In the genomic region with DNA sequence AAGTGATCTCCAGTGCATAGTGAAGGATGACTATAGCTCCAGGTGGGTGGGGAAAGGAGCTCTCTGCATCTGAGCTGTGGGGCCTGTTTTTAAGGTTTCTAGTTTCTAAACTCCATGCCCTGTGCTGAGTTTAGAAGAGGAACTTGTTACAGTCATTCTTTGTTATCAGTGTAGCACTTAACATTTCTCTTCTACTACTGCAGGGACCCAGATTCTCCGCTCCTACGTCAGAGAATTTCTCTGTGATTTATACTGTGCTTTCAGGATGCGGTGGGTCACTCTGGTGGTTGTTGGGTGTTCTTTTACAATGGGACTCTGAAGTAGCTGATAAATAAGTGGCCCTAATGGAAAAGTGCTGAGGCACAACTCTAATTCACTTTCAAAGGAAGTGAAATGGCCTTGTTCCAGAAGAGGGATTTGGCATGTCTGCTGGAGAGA, we compare ENCODE assay signal across 22 cellular contexts.
A peak's percentile ranks its signal among the peaks of the same experiment; 100 is the strongest.
DNase-seq lines count a peak whose midpoint lies in the region; ATAC-seq, FAIRE-seq and TF ChIP-seq lines count a peak whose summit lies in the region.
"Had no signal": no experiment of that assay in that cellular context is flagged by ENCODE, and none has a peak within 500 bp of the region (broad histone marks: within the 10 kb centered on the region; RNA-seq: fewer than 3 reads in every experiment).

No MANE protein-coding gene starts in this region.

- no peak overlapping the region for H3K4me3 ChIP-seq in liver (ENCODE audit: low read depth in 1 of 3, low read length in 3 of 3)
- H3K4me3 ChIP-seq in HepG2 (replicated peaks in 1 of 3; ENCODE audit: insufficient read depth in 1 of 3, low read depth in 2 of 3, low read length in 3 of 3): no peak overlapping the region
- no peak overlapping the region for H3K4me3 ChIP-seq in heart left ventricle
- no peak overlapping the region for H3K4me3 ChIP-seq in lung
- H3K4me3 ChIP-seq: body of pancreas had no signal

- H3K36me3 ChIP-seq in liver (ENCODE audit: control insufficient read depth in 4 of 4, insufficient read depth in 3 of 4, low read depth in 1 of 4, low read length in 3 of 4): peaks cover 0 to 2% (median 0%) of the 10 kb centered on the region in 4 donors
- H3K36me3 ChIP-seq in HepG2 (replicated peaks in 1 of 2; ENCODE audit: control insufficient read depth in 1 of 2, insufficient read depth in 2 of 2, low read length in 2 of 2): no peaks in the 10 kb centered on the region
- H3K36me3 ChIP-seq in heart left ventricle: peaks cover 0 to 64% (median 18%) of the 10 kb centered on the region in 9 donors
- H3K36me3 ChIP-seq in lung (ENCODE audit: control insufficient read depth in 2 of 2, insufficient read depth in 2 of 2, low read length in 2 of 2): peaks cover 0 to 19% of the 10 kb centered on the region in 2 donors

- H3K4me1 ChIP-seq in liver (ENCODE audit: control insufficient read depth in 4 of 4, insufficient read depth in 4 of 4, low read length in 3 of 4): no peaks in the 10 kb centered on the region
- H3K4me1 ChIP-seq in HepG2 (ENCODE audit: insufficient read depth, low read length): no peaks in the 10 kb centered on the region
- peaks cover 0 to 51% (median 29%) of the 10 kb centered on the region in 12 donors for H3K4me1 ChIP-seq in heart left ventricle
- H3K4me1 ChIP-seq in lung (ENCODE audit: control insufficient read depth in 2 of 2, insufficient read depth in 2 of 2, low read length in 2 of 2): peaks cover 9% of the 10 kb centered on the region in 2 donors
- H3K4me1 ChIP-seq: body of pancreas, Caco-2 had no signal

- no peak for TF ChIP-seq CTCF in liver (IDR thresholded peaks at IDR 0.05; ENCODE audit: low read depth, low read length, missing input control)
- no peak for TF ChIP-seq CTCF in HepG2 (CRISPR knock-in tag; IDR thresholded peaks at IDR 0.05)
- no peak for TF ChIP-seq CTCF in heart left ventricle (IDR thresholded peaks at IDR 0.05)
- TF ChIP-seq CTCF in lung (IDR thresholded peaks at IDR 0.05; ENCODE audit: control extremely low read depth, extremely low read depth): no peak

- no peak overlapping the region for H3K27ac Mint-ChIP-seq in activated CD4-positive, alpha-beta T cell treated with anti-CD3 and anti-CD28 coated beads, Interleukin-2, amount 10 ng/mL, durations not matched to agents 7 days and 5 days
- H3K27ac Mint-ChIP-seq: activated CD4-positive, alpha-beta T cell treated with anti-CD3 and anti-CD28 coated beads for 36 hours; activated T-helper 2 cell treated with anti-CD3 and anti-CD28 coated beads, Interferon-gamma antibody, Interleukin-2, Interleukin-4, amounts not matched to agents 10 μg/mL and 5 μg/mL and 100 μg/mL, durations not matched to agents 14 hours and 24 hours and 36 hours; B cell; immature natural killer cell had no signal

- H3K4me3 Mint-ChIP-seq in activated CD4-positive, alpha-beta T cell treated with anti-CD3 and anti-CD28 coated beads, Interleukin-2, amount 10 ng/mL, durations not matched to agents 7 days and 5 days: no peak overlapping the region
- H3K4me3 Mint-ChIP-seq: activated CD4-positive, alpha-beta T cell treated with anti-CD3 and anti-CD28 coated beads for 36 hours; B cell; immature natural killer cell; memory B cell; naive thymus-derived CD8-positive, alpha-beta T cell had no signal

- no peak overlapping the region for H3K27ac ChIP-seq in liver (ENCODE audit: low read depth in 1 of 2, low read length in 2 of 2)
- no peak overlapping the region for H3K27ac ChIP-seq in HepG2 (ENCODE audit: extremely low read length, insufficient read depth, low read length)
- peak overlapping the region; percentile 25 to 96 (median 77) for H3K27ac ChIP-seq in heart left ventricle
- H3K27ac ChIP-seq in lung (ENCODE audit: low read depth in 1 of 2, low read length in 1 of 2): peak overlapping the region; percentile 64 to 91
- H3K27ac ChIP-seq: body of pancreas had no signal

- TF ChIP-seq POLR2A in HepG2 (IDR thresholded peaks at IDR 0.05; ENCODE audit: insufficient read depth in 1 of 2, low read depth in 2 of 2, low read length in 2 of 2) (no peak), heart left ventricle (IDR thresholded peaks at IDR 0.05) (no peak)

- ATAC-seq in HepG2 (no peak), heart left ventricle (peak; percentile 82 to 86 (median 86)), lung (ENCODE audit: insufficient read depth, low FRiP score) (peak; percentile 17)
- ATAC-seq: activated CD4-positive, alpha-beta T cell treated with anti-CD3 and anti-CD28 coated beads for 36 hours; body of pancreas; naive thymus-derived CD8-positive, alpha-beta T cell; stimulated activated naive CD8-positive, alpha-beta T cell treated with anti-CD3 and anti-CD28 coated beads, Interleukin-15, Interleukin-2, amounts not matched to agents 100 U/mL and 50 U/mL, for 24 hours had no signal

- H3K4me2 ChIP-seq in HepG2 (ENCODE audit: low read depth, low read length): no peak overlapping the region

- H3K27me3 ChIP-seq in liver (ENCODE audit: control insufficient read depth in 4 of 4, insufficient read depth in 4 of 4, low read length in 3 of 4) (no peaks in the 10 kb centered on the region), HepG2 (ENCODE audit: control insufficient read depth in 1 of 2, insufficient read depth in 2 of 2, low read length in 2 of 2) (no peaks in the 10 kb centered on the region), heart left ventricle (no peaks in the 10 kb centered on the region), lung (ENCODE audit: control insufficient read depth, insufficient read depth) (no peaks in the 10 kb centered on the region)
- H3K27me3 ChIP-seq: body of pancreas had no signal

- BruUV-seq in HepG2 (replicated peaks; lab: Mats Ljungman, UMichigan): no TSS peak

- 70% methylated on average over 3 of the region's 3 CpGs for WGBS in liver
- 87% methylated on average over 3 of the region's 3 CpGs for WGBS in HepG2 (ENCODE audit: low lambda C conversion rate)
- whole genome bisulfite sequencing in heart left ventricle, 4 donors: 25 to 40% (median 31%) methylated on average over 3 of the region's 3 CpGs
- 55 to 56% methylated on average over 3 of the region's 3 CpGs for WGBS in lung, 2 donors

- FAIRE-seq in HepG2 (lab: Jason Lieb, UNC): no peak

- POLR2A ChIA-PET in HepG2 (lab: Yijun Ruan, JAX): no interaction called here
- POLR2A ChIA-PET in activated CD4-positive, alpha-beta T cell treated with anti-CD3 and anti-CD28 coated beads, Interleukin-2, amount 10 ng/mL, durations not matched to agents 7 days and 5 days (lab: Charles Lee): no interaction called here

- TF ChIP-seq RAD21 in liver (IDR thresholded peaks at IDR 0.05) (peak in 1 of 2 donors; percentile 27), HepG2 (CRISPR knock-in tag; IDR thresholded peaks at IDR 0.05) (no peak)

- in situ Hi-C loops in HepG2 (cut with HindIII; ENCODE audit: extremely low pct_ligation_motif_present, low pct_unique_long_range_greater_than_20kb): no loop called here

- no peaks in the 10 kb centered on the region for H3K9me3 ChIP-seq in liver (ENCODE audit: control insufficient read depth in 4 of 4, low read length in 3 of 4)
- no peaks in the 10 kb centered on the region for H3K9me3 ChIP-seq in HepG2 (ENCODE audit: low read length)
- peaks cover 0 to 3% (median 0%) of the 10 kb centered on the region in 12 donors for H3K9me3 ChIP-seq in heart left ventricle
- peaks cover 0 to 2% of the 10 kb centered on the region in 2 donors for H3K9me3 ChIP-seq in lung (ENCODE audit: control insufficient read depth in 2 of 2, insufficient read depth in 1 of 2, low read length in 1 of 2)
- H3K9me3 ChIP-seq: body of pancreas, Caco-2 had no signal

- intact Hi-C loops in HepG2 (cut with micrococcal nuclease; ENCODE audit: unreplicated experiment) (no loop called here), heart left ventricle (cut with DNase I) (loop anchor here in 2 of 10 donors (2.0 kb wide), 2 partner anchors 28 to 30 kb away; no protein-coding TSS in a partner anchor)

- H2AFZ ChIP-seq in HepG2 (ENCODE audit: low read length): no peak overlapping the region

- CTCF ChIA-PET in HepG2 (lab: Yijun Ruan, JAX; ENCODE audit: low intra/inter-chr PET ratio, low total read pairs): no interaction called here
- CTCF ChIA-PET in activated CD4-positive, alpha-beta T cell treated with anti-CD3 and anti-CD28 coated beads, Interleukin-2, amount 10 ng/mL, durations not matched to agents 7 days and 5 days (lab: Charles Lee): interaction anchor here (1.0 kb wide), 1 partner anchor 10 kb away, joined by 4 read pairs; no protein-coding TSS in a partner anchor

- peaks cover 7% of the 10 kb centered on the region for H3K4me1 Mint-ChIP-seq in activated CD4-positive, alpha-beta T cell treated with anti-CD3 and anti-CD28 coated beads, Interleukin-2, amount 10 ng/mL, durations not matched to agents 7 days and 5 days

- TF ChIP-seq EP300 in HepG2 (IDR thresholded peaks at IDR 0.05; ENCODE audit: low read depth in 2 of 2, low read length in 2 of 2) (no peak), HepG2 (CRISPR knock-in tag; IDR thresholded peaks at IDR 0.05; ENCODE audit: borderline replicate concordance) (no peak)

- no peaks in the 10 kb centered on the region for H4K20me1 ChIP-seq in HepG2 (ENCODE audit: insufficient read depth, low read length)

- no peaks in the 10 kb centered on the region for H3K9me3 Mint-ChIP-seq in activated CD4-positive, alpha-beta T cell treated with anti-CD3 and anti-CD28 coated beads, Interleukin-2, amount 10 ng/mL, durations not matched to agents 7 days and 5 days
- H3K9me3 Mint-ChIP-seq: activated T-helper 2 cell treated with anti-CD3 and anti-CD28 coated beads, Interferon-gamma antibody, Interleukin-2, Interleukin-4, amounts not matched to agents 10 μg/mL and 5 μg/mL and 100 μg/mL, durations not matched to agents 14 hours and 24 hours and 36 hours; immature natural killer cell; memory B cell had no signal

- no peaks in the 10 kb centered on the region for H3K36me3 Mint-ChIP-seq in activated CD4-positive, alpha-beta T cell treated with anti-CD3 and anti-CD28 coated beads, Interleukin-2, amount 10 ng/mL, durations not matched to agents 7 days and 5 days (ENCODE audit: low read depth)
- H3K36me3 Mint-ChIP-seq: immature natural killer cell, memory B cell had no signal

- H3K27me3 Mint-ChIP-seq in activated CD4-positive, alpha-beta T cell treated with anti-CD3 and anti-CD28 coated beads, Interleukin-2, amount 10 ng/mL, durations not matched to agents 7 days and 5 days: no peaks in the 10 kb centered on the region
- H3K27me3 Mint-ChIP-seq: activated CD4-positive, alpha-beta T cell treated with anti-CD3 and anti-CD28 coated beads for 36 hours had no signal

- no peaks in the 10 kb centered on the region for H3K79me2 ChIP-seq in HepG2 (ENCODE audit: insufficient read depth, low read length)

- H3K9ac ChIP-seq in liver (ENCODE audit: low read depth in 1 of 2, low read length in 2 of 2) (no peak overlapping the region), HepG2 (ENCODE audit: insufficient read depth, low read depth, low read length) (no peak overlapping the region)

- DNase-seq in HepG2 (ENCODE audit: low spot score) (no peak), heart left ventricle (peak in 2 of 5 donors; percentile 44 to 60), lung (ENCODE audit: low spot score) (no peak), nucleus accumbens (lab: John Stamatoyannopoulos, UW) (no peak), activated T-cell treated with anti-CD3 and anti-CD28 coated beads for 4 hours (no peak), NCI-H1436 (lab: John Stamatoyannopoulos, UW) (no peak)
- DNase-seq in activated CD4-positive, alpha-beta T cell treated with anti-CD3 and anti-CD28 coated beads, Interleukin-2, amount 10 ng/mL, durations not matched to agents 7 days and 5 days: no peak
- DNase-seq: activated CD4-positive, alpha-beta T cell treated with anti-CD3 and anti-CD28 coated beads for 36 hours; body of pancreas; Caco-2; HCEC 1CT; immature natural killer cell; naive thymus-derived CD8-positive, alpha-beta T cell; NCI-H1436 treated with DMSO at 0.1 percent for 48 hours; NCI-H524; stimulated activated CD4-positive, alpha-beta T cell treated with anti-CD3 and anti-CD28 coated beads, Interleukin-2, amount 100 ng/mL, for 24 hours; stimulated activated naive CD8-positive, alpha-beta T cell treated with anti-CD3 and anti-CD28 coated beads, Interleukin-15, Interleukin-2, amounts not matched to agents 100 U/mL and 50 U/mL, for 24 hours; trophoblast cell had no signal

Comparison
In these comparisons a context has a peak if more than half of its experiments do, and no peak if none do; other contexts are left out.
1. H3K27ac ChIP-seq: peak in heart left ventricle (12 of 12) and lung (2 of 2); none in liver (0 of 2) and HepG2 (single experiment).